Comparison of ENCODE assay signal across 10 cellular contexts in genomic region chr12:11580125-11580751, GRCh38.
A peak's percentile ranks its signal among the peaks of the same experiment; 100 is the strongest.
DNase-seq lines count a peak whose midpoint lies in the region; ATAC-seq and TF ChIP-seq lines count a peak whose summit lies in the region.
"Had no signal": no experiment of that assay in that cellular context is flagged by ENCODE, and none has a peak within 500 bp of the region (broad histone marks: within the 10 kb centered on the region; RNA-seq: fewer than 3 reads in every experiment).

No MANE protein-coding gene starts in this region.

- peak; percentile 26 for DNase-seq in A172 (ENCODE audit: low spot score)
- DNase-seq in H4 (ENCODE audit: low spot score): peak; percentile 94
- DNase-seq in activated T-helper 1 cell treated with anti-CD3 and anti-CD28 coated beads, Interleukin-12 subunit alpha, Interleukin-12 subunit beta, Interleukin-2, Interleukin-4 antibody, amounts not matched to agents 30 ng/mL and 10 ng/mL and 1 ng/mL, durations not matched to agents 14 hours and 24 hours and 36 hours (ENCODE audit: low spot score): no peak
- DNase-seq in kidney epithelial cell (ENCODE audit: low read depth): peak; percentile 65
- no peak for DNase-seq in neural progenitor cell (ENCODE audit: low spot score)
- no peak for DNase-seq in DMS114 treated with DMSO at 0.1 percent for 48 hours (lab: John Stamatoyannopoulos, UW; ENCODE audit: unreplicated experiment)
- no peak for DNase-seq in DMS79 (lab: John Stamatoyannopoulos, UW)
- DNase-seq: naive B cell had no signal

- no peak for ATAC-seq in HG03175 (IDR thresholded peaks at IDR 0.05; ENCODE audit: unreplicated experiment)

- intact Hi-C loops in activated T-helper 1 cell treated with anti-CD3 and anti-CD28 coated beads, Interleukin-12 subunit alpha, Interleukin-12 subunit beta, Interleukin-2, Interleukin-4 antibody, amounts not matched to agents 30 ng/mL and 10 ng/mL and 1 ng/mL, durations not matched to agents 14 hours and 24 hours and 36 hours (cut with micrococcal nuclease): loop anchor here (2.0 to 5.0 kb wide), 3 partner anchors 25 to 247 kb away; no protein-coding TSS in a partner anchor

- H3K36me3 ChIP-seq in kidney epithelial cell (ENCODE audit: control insufficient read depth, insufficient read depth, low read length) (no peaks in the 10 kb centered on the region), neural progenitor cell (no peaks in the 10 kb centered on the region)

- H3K27ac ChIP-seq in neural progenitor cell: no peak overlapping the region

- H3K9me3 Mint-ChIP-seq in activated T-helper 1 cell treated with anti-CD3 and anti-CD28 coated beads, Interleukin-12 subunit alpha, Interleukin-12 subunit beta, Interleukin-2, Interleukin-4 antibody, amounts not matched to agents 30 ng/mL and 10 ng/mL and 1 ng/mL, durations not matched to agents 14 hours and 24 hours and 36 hours: peaks cover 12% of the 10 kb centered on the region
- H3K9me3 Mint-ChIP-seq in neural progenitor cell: no peaks in the 10 kb centered on the region
- H3K9me3 Mint-ChIP-seq: IgD-negative memory B cell, naive B cell had no signal

- H3K4me1 Mint-ChIP-seq in activated T-helper 1 cell treated with anti-CD3 and anti-CD28 coated beads, Interleukin-12 subunit alpha, Interleukin-12 subunit beta, Interleukin-2, Interleukin-4 antibody, amounts not matched to agents 30 ng/mL and 10 ng/mL and 1 ng/mL, durations not matched to agents 14 hours and 24 hours and 36 hours (ENCODE audit: low read depth): peaks cover 24% of the 10 kb centered on the region
- no peaks in the 10 kb centered on the region for H3K4me1 Mint-ChIP-seq in neural progenitor cell

- H4K20me1 ChIP-seq in neural progenitor cell (ENCODE audit: low read depth): no peaks in the 10 kb centered on the region

- no peaks in the 10 kb centered on the region for H3K79me2 ChIP-seq in neural progenitor cell (ENCODE audit: low read depth)

- H3K36me3 Mint-ChIP-seq in activated T-helper 1 cell treated with anti-CD3 and anti-CD28 coated beads, Interleukin-12 subunit alpha, Interleukin-12 subunit beta, Interleukin-2, Interleukin-4 antibody, amounts not matched to agents 30 ng/mL and 10 ng/mL and 1 ng/mL, durations not matched to agents 14 hours and 24 hours and 36 hours (ENCODE audit: low read depth): peaks cover 6% of the 10 kb centered on the region
- H3K36me3 Mint-ChIP-seq in neural progenitor cell: no peaks in the 10 kb centered on the region
- H3K36me3 Mint-ChIP-seq: naive B cell had no signal

- H3K27me3 ChIP-seq in kidney epithelial cell (ENCODE audit: control insufficient read depth, insufficient read depth, low read length) (no peaks in the 10 kb centered on the region), neural progenitor cell (no peaks in the 10 kb centered on the region)

- no peaks in the 10 kb centered on the region for H3K4me1 ChIP-seq in neural progenitor cell

- H3K4me2 ChIP-seq in neural progenitor cell: no peak overlapping the region

- H3K27me3 Mint-ChIP-seq in activated T-helper 1 cell treated with anti-CD3 and anti-CD28 coated beads, Interleukin-12 subunit alpha, Interleukin-12 subunit beta, Interleukin-2, Interleukin-4 antibody, amounts not matched to agents 30 ng/mL and 10 ng/mL and 1 ng/mL, durations not matched to agents 14 hours and 24 hours and 36 hours (ENCODE audit: insufficient read depth): peaks cover 8% of the 10 kb centered on the region
- H3K27me3 Mint-ChIP-seq in neural progenitor cell (ENCODE audit: insufficient read depth, low read depth): peaks cover 2% of the 10 kb centered on the region

- no peaks in the 10 kb centered on the region for H3F3A ChIP-seq in neural progenitor cell (ENCODE audit: low read depth)

- peak overlapping the region; percentile 16 for H3K27ac Mint-ChIP-seq in activated T-helper 1 cell treated with anti-CD3 and anti-CD28 coated beads, Interleukin-12 subunit alpha, Interleukin-12 subunit beta, Interleukin-2, Interleukin-4 antibody, amounts not matched to agents 30 ng/mL and 10 ng/mL and 1 ng/mL, durations not matched to agents 14 hours and 24 hours and 36 hours
- no peak overlapping the region for H3K27ac Mint-ChIP-seq in neural progenitor cell
- H3K27ac Mint-ChIP-seq: IgD-negative memory B cell had no signal

- no peaks in the 10 kb centered on the region for H3K9me3 ChIP-seq in neural progenitor cell (ENCODE audit: low read depth)

- H3K4me3 ChIP-seq in kidney epithelial cell (ENCODE audit: low read depth, low read length): no peak overlapping the region
- no peak overlapping the region for H3K4me3 ChIP-seq in neural progenitor cell

- no peak for TF ChIP-seq CTCF in kidney epithelial cell (IDR thresholded peaks at IDR 0.05; ENCODE audit: insufficient read depth, low read length, poor library complexity, severe bottlenecking)
- TF ChIP-seq CTCF in neural progenitor cell (IDR thresholded peaks at IDR 0.05): no peak

- no peak overlapping the region for H2AFZ ChIP-seq in neural progenitor cell (replicated peaks)

- no peak overlapping the region for H3K9ac ChIP-seq in neural progenitor cell

- H3K4me3 Mint-ChIP-seq in activated T-helper 1 cell treated with anti-CD3 and anti-CD28 coated beads, Interleukin-12 subunit alpha, Interleukin-12 subunit beta, Interleukin-2, Interleukin-4 antibody, amounts not matched to agents 30 ng/mL and 10 ng/mL and 1 ng/mL, durations not matched to agents 14 hours and 24 hours and 36 hours: no peak overlapping the region
- no peak overlapping the region for H3K4me3 Mint-ChIP-seq in neural progenitor cell
- H3K4me3 Mint-ChIP-seq: IgD-negative memory B cell, naive B cell had no signal

Comparison
In these comparisons a context has a peak if more than half of its experiments do, and no peak if none do; other contexts are left out.
1. DNase-seq: peak in A172 (single experiment), H4 (single experiment) and kidney epithelial cell (single experiment); none in activated T-helper 1 cell treated with anti-CD3 and anti-CD28 coated beads, Interleukin-12 subunit alpha, Interleukin-12 subunit beta, Interleukin-2, Interleukin-4 antibody, amounts not matched to agents 30 ng/mL and 10 ng/mL and 1 ng/mL, durations not matched to agents 14 hours and 24 hours and 36 hours (single experiment), neural progenitor cell (single experiment), DMS114 treated with DMSO at 0.1 percent for 48 hours (single experiment) and DMS79 (single experiment).